ENCODE assay signal across 21 cellular contexts in the genomic region with DNA sequence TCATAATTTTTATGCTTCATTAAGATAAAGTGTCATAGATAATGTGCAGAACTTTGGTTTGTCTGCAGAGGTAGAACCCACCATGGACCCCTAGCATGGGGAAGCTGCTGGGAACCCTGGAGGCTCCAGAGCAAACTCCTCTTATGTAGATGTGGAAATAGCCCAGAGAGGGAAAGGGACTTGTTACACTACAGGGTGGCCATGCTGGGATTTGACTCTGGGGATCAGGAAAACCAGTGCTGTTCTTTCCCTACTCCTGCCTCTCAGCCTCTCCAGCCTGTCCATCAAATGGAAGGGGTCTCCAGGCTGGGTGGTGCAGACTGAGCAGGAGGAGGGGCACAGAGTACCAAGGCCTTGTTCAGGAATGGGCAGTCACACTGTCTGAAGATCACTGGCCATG. TPM values are rescaled to one million over a fixed set of nuclear protein-coding genes. Genes with fewer than 3 reads are reported as not detected.
"Had no signal": no experiment of that assay in that cellular context is flagged by ENCODE, and none has a peak within 500 bp of the region (broad histone marks: within the 10 kb centered on the region; RNA-seq: fewer than 3 reads in every experiment).

No MANE protein-coding gene starts in this region.

- H3K27me3 ChIP-seq: ascending aorta had no signal

- H3K27ac ChIP-seq: ascending aorta had no signal

- ATAC-seq: activated CD4-positive, CD25-positive, alpha-beta regulatory T cell treated with anti-CD3 and anti-CD28 coated beads, Interleukin-2, amount 50 U/mL, for 24 hours; activated CD8-positive, alpha-beta T cell treated with anti-CD3 and anti-CD28 coated beads, Interleukin-2, amount 10 ng/mL, durations not matched to agents 7 days and 5 days; Panc1 had no signal

- H3K27ac Mint-ChIP-seq: activated CD8-positive, alpha-beta T cell treated with anti-CD3 and anti-CD28 coated beads, Interleukin-2, amount 10 ng/mL, durations not matched to agents 7 days and 5 days; activated naive CD8-positive, alpha-beta T cell treated with anti-CD3 and anti-CD28 coated beads, Interleukin-2, amount 10 ng/mL, durations not matched to agents 7 days and 5 days; T-helper 1 cell treated with Interleukin-12 subunit alpha and Interleukin-12 subunit beta and Interleukin-4 antibody, amounts not matched to agents 30 μg/mL and 1 μg/mL, for 36 hours had no signal

- H3K4me1 Mint-ChIP-seq: brain had no signal

- H3K36me3 Mint-ChIP-seq: activated naive CD8-positive, alpha-beta T cell treated with anti-CD3 and anti-CD28 coated beads, Interleukin-2, amount 10 ng/mL, durations not matched to agents 7 days and 5 days; brain had no signal

- H3K4me3 ChIP-seq: ascending aorta had no signal

- H3K9me3 ChIP-seq: ascending aorta had no signal

- DNase-seq: activated CD4-positive, alpha-beta T cell treated with anti-CD3 and anti-CD28 coated beads for 4 hours; activated CD8-positive, alpha-beta memory T cell treated with anti-CD3 and anti-CD28 coated beads, Interleukin-2, amount 50 U/mL, for 48 hours; activated CD8-positive, alpha-beta T cell treated with anti-CD3 and anti-CD28 coated beads, Interleukin-2, amount 10 ng/mL, durations not matched to agents 7 days and 5 days; activated naive CD4-positive, alpha-beta T cell treated with anti-CD3 and anti-CD28 coated beads, Interleukin-2, amount 50 U/mL, for 16 hours; activated naive CD8-positive, alpha-beta T cell treated with anti-CD3 and anti-CD28 coated beads, Interleukin-2, amount 10 ng/mL, durations not matched to agents 7 days and 5 days; activated T-cell treated with anti-CD3 and anti-CD28 coated beads, Interleukin-2, amount 50 U/mL, for 1 hour; NCI-H1105 treated with DMSO at 0.1 percent for 48 hours; NCI-H1436 treated with DMSO at 0.1 percent for 48 hours; NCI-H187; NCI-H2081; NCI-H510A treated with DMSO at 0.1 percent for 48 hours; NCI-H69; NK-92 treated with Interleukin-12 subunit alpha and Interleukin-12 subunit beta, amount 100 ng/mL, for 24 hours; OCI-M1; RPMI8226; SHP77 treated with DMSO at 0.1 percent for 48 hours had no signal

- H3K4me1 ChIP-seq: ascending aorta had no signal

- H3K4me3 Mint-ChIP-seq: activated CD8-positive, alpha-beta T cell treated with anti-CD3 and anti-CD28 coated beads, Interleukin-2, amount 10 ng/mL, durations not matched to agents 7 days and 5 days; activated naive CD8-positive, alpha-beta T cell treated with anti-CD3 and anti-CD28 coated beads, Interleukin-2, amount 10 ng/mL, durations not matched to agents 7 days and 5 days; brain; T-helper 1 cell treated with Interleukin-12 subunit alpha and Interleukin-12 subunit beta and Interleukin-4 antibody, amounts not matched to agents 30 μg/mL and 1 μg/mL, for 36 hours had no signal

RNA-seq across cellular contexts. Expression of gene MSX1, which starts 54.2 kb away (rescaled TPM):
- total RNA-seq: activated CD8-positive, alpha-beta T cell treated with anti-CD3 and anti-CD28 coated beads, Interleukin-2, amount 10 ng/mL, durations not matched to agents 7 days and 5 days; activated naive CD8-positive, alpha-beta T cell treated with anti-CD3 and anti-CD28 coated beads, Interleukin-2, amount 10 ng/mL, durations not matched to agents 7 days and 5 days had no signal
